1 cellular context compared by ENCODE assay signal in genomic region chr11:72833083-72833733, GRCh38.
TF ChIP-seq lines count a peak whose summit lies in the region.

No MANE protein-coding gene starts in this region.

TF ChIP-seq in GM12878, 131 proteins besides CTCF, POLR2A, EP300 and RAD21:
- TF ChIP-seq BHLHE40 (IDR thresholded peaks at IDR 0.05; ENCODE audit: borderline replicate concordance in 1 of 2, low read depth in 2 of 2, low read length in 1 of 2) (no peak), USF2 (IDR thresholded peaks at IDR 0.05; ENCODE audit: borderline replicate concordance, low read depth, low read length) (no peak), EGR1 (IDR thresholded peaks at IDR 0.05; ENCODE audit: borderline replicate concordance in 1 of 2, low read depth in 2 of 2, low read length in 2 of 2) (no peak), KDM1A (IDR thresholded peaks at IDR 0.05; ENCODE audit: borderline replicate concordance) (no peak), YBX1 (IDR thresholded peaks at IDR 0.05) (no peak), NKRF (conservative IDR thresholded peaks at IDR 0.05) (no peak), MTA3 (IDR thresholded peaks at IDR 0.05; ENCODE audit: borderline replicate concordance, low read length) (no peak), TCF12 (IDR thresholded peaks at IDR 0.05; ENCODE audit: low read depth, low read length) (no peak), CHD2 (IDR thresholded peaks at IDR 0.05; ENCODE audit: borderline replicate concordance, low read depth, low read length) (no peak), MAX (IDR thresholded peaks at IDR 0.05; ENCODE audit: low read depth, low read length) (no peak)
